Comparison of ENCODE assay signal across 1 cellular context in genomic region chr2:178238144-178238521, GRCh38.
TF ChIP-seq lines count a peak whose summit lies in the region.

No MANE protein-coding gene starts in this region.

TF ChIP-seq in K562, 482 proteins besides CTCF, POLR2A, EP300 and RAD21 (continued from another document):
- TF ChIP-seq, protein P1, sequence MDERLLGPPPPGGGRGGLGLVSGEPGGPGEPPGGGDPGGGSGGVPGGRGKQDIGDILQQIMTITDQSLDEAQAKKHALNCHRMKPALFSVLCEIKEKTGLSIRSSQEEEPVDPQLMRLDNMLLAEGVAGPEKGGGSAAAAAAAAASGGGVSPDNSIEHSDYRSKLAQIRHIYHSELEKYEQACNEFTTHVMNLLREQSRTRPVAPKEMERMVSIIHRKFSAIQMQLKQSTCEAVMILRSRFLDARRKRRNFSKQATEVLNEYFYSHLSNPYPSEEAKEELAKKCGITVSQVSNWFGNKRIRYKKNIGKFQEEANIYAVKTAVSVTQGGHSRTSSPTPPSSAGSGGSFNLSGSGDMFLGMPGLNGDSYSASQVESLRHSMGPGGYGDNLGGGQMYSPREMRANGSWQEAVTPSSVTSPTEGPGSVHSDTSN (CRISPR knock-in tag; IDR thresholded peaks at IDR 0.05; ENCODE audit: low read depth): no peak
- TF ChIP-seq, protein P1 (tag; conservative IDR thresholded peaks at IDR 0.05; ENCODE audit: low read depth): peak; percentile 89
- TF ChIP-seq SRF (CRISPR knock-in tag; IDR thresholded peaks at IDR 0.05): peak in 1 of 2 experiments; percentile 65; a peak in 1 of 4 replicates
- no peak for TF ChIP-seq RBM15 (IDR thresholded peaks at IDR 0.05; ENCODE audit: insufficient read depth, low read length)
- TF ChIP-seq, protein P2, sequence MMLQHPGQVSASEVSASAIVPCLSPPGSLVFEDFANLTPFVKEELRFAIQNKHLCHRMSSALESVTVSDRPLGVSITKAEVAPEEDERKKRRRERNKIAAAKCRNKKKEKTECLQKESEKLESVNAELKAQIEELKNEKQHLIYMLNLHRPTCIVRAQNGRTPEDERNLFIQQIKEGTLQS (IDR thresholded peaks at IDR 0.05): peak; percentile 48; the same call in 1 of the 2 replicates
- TF ChIP-seq, protein P2 (CRISPR knock-in tag; conservative IDR thresholded peaks at IDR 0.05): no peak
- no peak for TF ChIP-seq SMAD4 (CRISPR knock-in tag; conservative IDR thresholded peaks at IDR 0.05)
- TF ChIP-seq HDAC8 (tag; IDR thresholded peaks at IDR 0.05): no peak
- TF ChIP-seq ZNF274 (IDR thresholded peaks at IDR 0.05; ENCODE audit: borderline replicate concordance, low read depth, low read length): no peak
- TF ChIP-seq JUND (IDR thresholded peaks at IDR 0.05; ENCODE audit: borderline replicate concordance, low read depth, low read length): peak; percentile 67; the same call in 1 of the 2 replicates
- TF ChIP-seq JUND (tag; IDR thresholded peaks at IDR 0.05; ENCODE audit: borderline replicate concordance, low read depth, low read length): no peak
- TF ChIP-seq CHD7 (IDR thresholded peaks at IDR 0.05; ENCODE audit: low read depth, low read length): no peak
- TF ChIP-seq ETS1 (conservative IDR thresholded peaks at IDR 0.05; ENCODE audit: control insufficient read depth, low read depth, low read length): no peak
- TF ChIP-seq KLF13 (tag; IDR thresholded peaks at IDR 0.05; ENCODE audit: borderline replicate concordance, low read depth): no peak
- no peak for TF ChIP-seq HNRNPL (IDR thresholded peaks at IDR 0.05; ENCODE audit: low read depth, low read length)
- no peak for TF ChIP-seq ZC3H11A (IDR thresholded peaks at IDR 0.05; ENCODE audit: low read depth, low read length)
- TF ChIP-seq JUN (IDR thresholded peaks at IDR 0.05; ENCODE audit: borderline replicate concordance, low read depth, low read length): peak; percentile 41; the same call in 1 of the 2 replicates
- TF ChIP-seq JUN (CRISPR knock-in tag; IDR thresholded peaks at IDR 0.05; ENCODE audit: borderline replicate concordance): no peak
- TF ChIP-seq MEIS2 (IDR thresholded peaks at IDR 0.05; ENCODE audit: partially characterized antibody): peak; percentile 94
- TF ChIP-seq PTBP1 (IDR thresholded peaks at IDR 0.05; ENCODE audit: low read depth, low read length): no peak
- no peak for TF ChIP-seq ZBTB43 (CRISPR knock-in tag; IDR thresholded peaks at IDR 0.05)
- 0 out of 2 replicates have a peak, but pooled peaks have one; percentile 45 for TF ChIP-seq ARID1B (IDR thresholded peaks at IDR 0.05)
